1 cellular context compared by ENCODE assay signal in the genomic region with DNA sequence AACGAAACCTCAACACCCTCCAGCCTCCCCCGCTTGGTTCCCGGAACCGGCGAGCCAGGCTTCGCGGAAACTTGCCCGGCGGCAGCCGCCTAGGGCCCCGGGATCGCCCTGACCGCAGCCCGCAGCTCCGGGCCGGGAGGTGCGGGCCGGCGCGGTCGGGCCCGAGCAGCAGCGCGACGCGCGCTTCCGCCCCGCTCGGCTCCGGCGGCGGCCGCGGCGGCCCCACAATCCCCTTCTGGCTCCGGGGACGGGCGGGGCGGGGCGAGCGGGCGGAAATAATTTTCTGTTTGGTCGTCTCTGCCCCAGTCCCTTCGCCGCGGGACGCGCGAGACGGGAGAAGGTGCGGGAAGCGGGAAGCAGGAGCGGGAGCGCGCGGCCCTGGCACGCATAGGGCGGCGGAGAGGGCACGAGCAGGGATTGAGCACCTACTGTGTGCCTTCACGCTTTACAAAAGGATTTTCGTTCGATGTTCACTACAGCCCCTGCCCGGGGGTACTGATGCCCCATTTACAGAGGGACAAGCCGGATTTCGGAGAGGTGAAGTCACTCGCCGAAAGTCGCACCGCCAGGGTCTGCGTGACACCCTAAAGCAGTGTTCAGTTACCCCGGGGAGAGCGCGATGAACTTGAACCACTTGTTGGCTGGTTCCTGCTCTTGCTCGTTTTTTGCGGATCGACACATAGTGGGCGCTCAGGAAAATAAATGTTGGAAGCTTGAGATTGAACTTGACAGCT.
TF ChIP-seq lines count a peak whose summit lies in the region.

No MANE protein-coding gene starts in this region.

TF ChIP-seq in K562, 482 proteins besides CTCF, POLR2A, EP300 and RAD21 (continues in another document):
- TF ChIP-seq CHAMP1 (IDR thresholded peaks at IDR 0.05) = no peak
- TF ChIP-seq HNRNPH1 (optimal IDR thresholded peaks at IDR 0.05; ENCODE audit: low read depth, low read length) = no peak
- TF ChIP-seq ZNF224 (CRISPR knock-in tag; IDR thresholded peaks at IDR 0.05) = no peak
- no peak for TF ChIP-seq NR4A1 (CRISPR knock-in tag; IDR thresholded peaks at IDR 0.05)
- peak; percentile 26; the same call in 1 of the 2 replicates for TF ChIP-seq NR4A1 (tag; IDR thresholded peaks at IDR 0.05)
- TF ChIP-seq, protein P1, sequence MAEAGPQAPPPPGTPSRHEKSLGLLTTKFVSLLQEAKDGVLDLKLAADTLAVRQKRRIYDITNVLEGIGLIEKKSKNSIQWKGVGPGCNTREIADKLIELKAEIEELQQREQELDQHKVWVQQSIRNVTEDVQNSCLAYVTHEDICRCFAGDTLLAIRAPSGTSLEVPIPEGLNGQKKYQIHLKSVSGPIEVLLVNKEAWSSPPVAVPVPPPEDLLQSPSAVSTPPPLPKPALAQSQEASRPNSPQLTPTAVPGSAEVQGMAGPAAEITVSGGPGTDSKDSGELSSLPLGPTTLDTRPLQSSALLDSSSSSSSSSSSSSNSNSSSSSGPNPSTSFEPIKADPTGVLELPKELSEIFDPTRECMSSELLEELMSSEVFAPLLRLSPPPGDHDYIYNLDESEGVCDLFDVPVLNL (CRISPR knock-in tag; IDR thresholded peaks at IDR 0.05; ENCODE audit: low read depth) = peak; percentile 78
- no peak for TF ChIP-seq ZNF217 (CRISPR knock-in tag; IDR thresholded peaks at IDR 0.05)
- peak; percentile 50; the same call in 1 of the 2 replicates for TF ChIP-seq ZNF644 (tag; IDR thresholded peaks at IDR 0.05; ENCODE audit: low read depth)
- no peak for TF ChIP-seq BRD4 (IDR thresholded peaks at IDR 0.05)
- no peak for TF ChIP-seq ZNF311 (CRISPR knock-in tag; IDR thresholded peaks at IDR 0.05)
- peak; percentile 69 for TF ChIP-seq RBM25 (IDR thresholded peaks at IDR 0.05; ENCODE audit: low read depth, low read length, severe bottlenecking)
- no peak for TF ChIP-seq ATF1 (CRISPR knock-in tag; IDR thresholded peaks at IDR 0.05)
- TF ChIP-seq ATF1 (tag; IDR thresholded peaks at IDR 0.05) = no peak
- peak; percentile 67 for TF ChIP-seq CTBP1 (IDR thresholded peaks at IDR 0.05; ENCODE audit: borderline replicate concordance)
- peak in 1 of 2 experiments; percentile 24; a peak in 1 of 4 replicates for TF ChIP-seq RCOR1 (IDR thresholded peaks at IDR 0.05; ENCODE audit: borderline replicate concordance in 1 of 2, low read depth in 2 of 2, low read length in 2 of 2)
- TF ChIP-seq ZBTB49 (CRISPR knock-in tag; IDR thresholded peaks at IDR 0.05; ENCODE audit: borderline replicate concordance) = no peak
- TF ChIP-seq FOXJ3 (CRISPR knock-in tag; IDR thresholded peaks at IDR 0.05) = no peak
- no peak for TF ChIP-seq POU5F1 (IDR thresholded peaks at IDR 0.05; ENCODE audit: borderline replicate concordance, low read depth, low read length, partially characterized antibody)
- TF ChIP-seq FOXK1 (CRISPR knock-in tag; IDR thresholded peaks at IDR 0.05; ENCODE audit: borderline replicate concordance) = no peak
- peak; percentile 74 for TF ChIP-seq CHD1 (IDR thresholded peaks at IDR 0.05; ENCODE audit: low read length)
- TF ChIP-seq, protein P2, sequence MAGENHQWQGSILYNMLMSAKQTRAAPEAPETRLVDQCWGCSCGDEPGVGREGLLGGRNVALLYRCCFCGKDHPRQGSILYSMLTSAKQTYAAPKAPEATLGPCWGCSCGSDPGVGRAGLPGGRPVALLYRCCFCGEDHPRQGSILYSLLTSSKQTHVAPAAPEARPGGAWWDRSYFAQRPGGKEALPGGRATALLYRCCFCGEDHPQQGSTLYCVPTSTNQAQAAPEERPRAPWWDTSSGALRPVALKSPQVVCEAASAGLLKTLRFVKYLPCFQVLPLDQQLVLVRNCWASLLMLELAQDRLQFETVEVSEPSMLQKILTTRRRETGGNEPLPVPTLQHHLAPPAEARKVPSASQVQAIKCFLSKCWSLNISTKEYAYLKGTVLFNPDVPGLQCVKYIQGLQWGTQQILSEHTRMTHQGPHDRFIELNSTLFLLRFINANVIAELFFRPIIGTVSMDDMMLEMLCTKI (IDR thresholded peaks at IDR 0.05; ENCODE audit: partially characterized antibody) = no peak
- TF ChIP-seq ZNF76 (CRISPR knock-in tag; IDR thresholded peaks at IDR 0.05; ENCODE audit: borderline replicate concordance) = no peak
- TF ChIP-seq XRCC5 (IDR thresholded peaks at IDR 0.05; ENCODE audit: low read depth, low read length) = 0 out of 2 replicates have a peak, but pooled peaks have one; percentile 11
- peak; percentile 76; the same call in 1 of the 2 replicates for TF ChIP-seq ESRRA (IDR thresholded peaks at IDR 0.05; ENCODE audit: borderline replicate concordance, low read depth)
- no peak for TF ChIP-seq TCF7 (IDR thresholded peaks at IDR 0.05; ENCODE audit: borderline replicate concordance)
- 0 out of 2 replicates have a peak, but pooled peaks have one; percentile 41 for TF ChIP-seq NR2C2 (CRISPR knock-in tag; IDR thresholded peaks at IDR 0.05)
- peak; percentile 96 for TF ChIP-seq NR2C2 (tag; IDR thresholded peaks at IDR 0.05)
- TF ChIP-seq NFE2L1 (tag; IDR thresholded peaks at IDR 0.05; ENCODE audit: borderline replicate concordance, low read depth) = no peak
- TF ChIP-seq TEAD2 (tag; IDR thresholded peaks at IDR 0.05) = no peak
- TF ChIP-seq THAP12 (CRISPR knock-in tag; IDR thresholded peaks at IDR 0.05) = no peak
- no peak for TF ChIP-seq ZNF436 (CRISPR knock-in tag; IDR thresholded peaks at IDR 0.05)
- TF ChIP-seq, protein P3, sequence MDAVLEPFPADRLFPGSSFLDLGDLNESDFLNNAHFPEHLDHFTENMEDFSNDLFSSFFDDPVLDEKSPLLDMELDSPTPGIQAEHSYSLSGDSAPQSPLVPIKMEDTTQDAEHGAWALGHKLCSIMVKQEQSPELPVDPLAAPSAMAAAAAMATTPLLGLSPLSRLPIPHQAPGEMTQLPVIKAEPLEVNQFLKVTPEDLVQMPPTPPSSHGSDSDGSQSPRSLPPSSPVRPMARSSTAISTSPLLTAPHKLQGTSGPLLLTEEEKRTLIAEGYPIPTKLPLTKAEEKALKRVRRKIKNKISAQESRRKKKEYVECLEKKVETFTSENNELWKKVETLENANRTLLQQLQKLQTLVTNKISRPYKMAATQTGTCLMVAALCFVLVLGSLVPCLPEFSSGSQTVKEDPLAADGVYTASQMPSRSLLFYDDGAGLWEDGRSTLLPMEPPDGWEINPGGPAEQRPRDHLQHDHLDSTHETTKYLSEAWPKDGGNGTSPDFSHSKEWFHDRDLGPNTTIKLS (IDR thresholded peaks at IDR 0.05; ENCODE audit: borderline replicate concordance, low read depth) = peak; percentile 56; the same call in 1 of the 2 replicates
- no peak for TF ChIP-seq ZNF431 (CRISPR knock-in tag; IDR thresholded peaks at IDR 0.05)
- peak; percentile 30; the same call in 1 of the 2 replicates for TF ChIP-seq GABPB1 (CRISPR knock-in tag; IDR thresholded peaks at IDR 0.05)
- peak; percentile 43; the same call in 1 of the 2 replicates for TF ChIP-seq MBD2 (IDR thresholded peaks at IDR 0.05; ENCODE audit: borderline replicate concordance, low read depth)
- TF ChIP-seq ZNF197 (CRISPR knock-in tag; IDR thresholded peaks at IDR 0.05; ENCODE audit: low read depth) = 0 out of 2 replicates have a peak, but pooled peaks have one; percentile 24
- TF ChIP-seq SMARCC2 (IDR thresholded peaks at IDR 0.05; ENCODE audit: low read depth) = no peak
- TF ChIP-seq ZZZ3 (IDR thresholded peaks at IDR 0.05) = peak; percentile 97
- no peak for TF ChIP-seq HSF4 (CRISPR knock-in tag; IDR thresholded peaks at IDR 0.05; ENCODE audit: borderline replicate concordance)
- TF ChIP-seq OTX1 (CRISPR knock-in tag; IDR thresholded peaks at IDR 0.05) = no peak
- peak in 1 of 2 experiments; percentile 61; a peak in 1 of 4 replicates for TF ChIP-seq TEAD1 (CRISPR knock-in tag; IDR thresholded peaks at IDR 0.05)
- peak; percentile 79 for TF ChIP-seq EP400 (IDR thresholded peaks at IDR 0.05)
- peak; percentile 34 for TF ChIP-seq ETV1 (tag; conservative IDR thresholded peaks at IDR 0.05; ENCODE audit: low read depth)
- no peak for TF ChIP-seq AFF4 (CRISPR knock-in tag; IDR thresholded peaks at IDR 0.05)
- TF ChIP-seq TEAD4 (IDR thresholded peaks at IDR 0.05; ENCODE audit: low read length) = peak; percentile 10; the same call in 1 of the 2 replicates
- no peak for TF ChIP-seq TEAD4 (CRISPR knock-in tag; IDR thresholded peaks at IDR 0.05; ENCODE audit: borderline replicate concordance)
- no peak for TF ChIP-seq SMARCA4 (IDR thresholded peaks at IDR 0.05)
- TF ChIP-seq ZNF143 (CRISPR knock-in tag; IDR thresholded peaks at IDR 0.05) = peak; percentile 18; the same call in 1 of the 2 replicates
